ENCODE assay signal across 19 cellular contexts in the genomic region with DNA sequence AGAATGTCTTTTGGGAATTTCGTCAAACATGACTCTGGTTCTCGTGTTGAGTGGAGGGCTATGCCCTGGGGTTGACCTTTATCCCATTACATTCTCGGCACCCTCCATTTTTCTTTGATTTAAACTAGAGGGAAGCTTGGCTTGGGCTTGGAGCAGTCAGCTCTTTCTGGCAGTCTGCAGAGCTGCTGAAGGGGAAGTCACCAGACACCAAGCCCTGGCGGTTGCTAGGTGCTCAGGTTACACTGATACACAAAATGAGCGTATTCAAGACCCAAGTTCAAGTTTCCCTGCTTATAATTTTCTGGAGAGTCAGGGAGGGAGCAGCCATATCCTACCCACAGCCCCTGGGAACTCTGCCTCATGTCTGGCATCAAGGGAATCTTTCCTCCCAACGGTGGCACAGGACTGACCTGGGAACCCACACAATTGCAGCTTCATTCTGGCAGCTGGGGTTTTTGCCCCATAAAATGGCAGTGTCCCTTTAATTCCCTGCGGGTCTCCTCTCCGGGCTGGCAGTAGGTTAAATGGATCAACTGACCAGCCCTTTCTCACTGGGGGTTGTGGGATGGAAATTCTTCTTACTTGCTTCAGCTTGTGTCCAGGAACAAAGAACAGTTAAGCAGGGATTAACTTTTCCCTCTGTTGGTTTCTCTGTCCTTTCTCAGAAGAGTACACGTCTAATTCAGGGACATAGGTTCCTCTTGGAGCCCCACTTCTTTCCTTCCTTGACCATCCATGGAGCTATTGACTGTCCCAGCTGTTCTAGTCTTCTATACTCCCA.
DNase-seq lines count a peak whose midpoint lies in the region; ATAC-seq and TF ChIP-seq lines count a peak whose summit lies in the region.
"Had no signal": no experiment of that assay in that cellular context is flagged by ENCODE, and none has a peak within 500 bp of the region (broad histone marks: within the 10 kb centered on the region; RNA-seq: fewer than 3 reads in every experiment).

No MANE protein-coding gene starts in this region.

- H3K27ac Mint-ChIP-seq in nephron progenitor cell, result peak overlapping the region; percentile 97
- no peak overlapping the region for H3K27ac Mint-ChIP-seq in activated T-cell treated with anti-CD3 and anti-CD28 coated beads, Interleukin-2, amount 50 U/mL, for 72 hours
- H3K27ac Mint-ChIP-seq: CD4-positive, alpha-beta T cell; IgD-negative memory B cell; stimulated activated effector memory CD8-positive, alpha-beta T cell treated with anti-CD3 and anti-CD28 coated beads, Interleukin-12 subunit alpha, Interleukin-12 subunit beta, amount 100 ng/mL, for 72 hours had no signal

- no peaks in the 10 kb centered on the region for H3K27me3 Mint-ChIP-seq in nephron progenitor cell (ENCODE audit: low read depth, poor library complexity)
- H3K27me3 Mint-ChIP-seq in activated T-cell treated with anti-CD3 and anti-CD28 coated beads, Interleukin-2, amount 50 U/mL, for 72 hours (ENCODE audit: low read depth), result no peaks in the 10 kb centered on the region

- ATAC-seq in activated T-cell treated with anti-CD3 and anti-CD28 coated beads, Interleukin-2, amount 50 U/mL, for 72 hours (replicated peaks in 1 of 2), result no peak
- ATAC-seq in HG03095 (IDR thresholded peaks at IDR 0.05; ENCODE audit: unreplicated experiment), result no peak
- ATAC-seq: stimulated activated effector memory CD8-positive, alpha-beta T cell treated with anti-CD3 and anti-CD28 coated beads, Interleukin-12 subunit alpha, Interleukin-12 subunit beta, amount 100 ng/mL, for 72 hours had no signal

- H3K9me3 Mint-ChIP-seq in nephron progenitor cell, result peaks cover 46% of the 10 kb centered on the region
- H3K9me3 Mint-ChIP-seq in activated T-cell treated with anti-CD3 and anti-CD28 coated beads, Interleukin-2, amount 50 U/mL, for 72 hours, result peaks cover 2% of the 10 kb centered on the region in 2 donors
- H3K9me3 Mint-ChIP-seq: CD4-positive, alpha-beta T cell had no signal

- intact Hi-C loops in cardiac septum (cut with DNase I), result no loop called here

- DNase-seq in Daoy (ENCODE audit: low read depth), result peak; percentile 47
- DNase-seq in SK-N-DZ (ENCODE audit: low spot score), result peak; percentile 42
- DNase-seq in cardiac septum (ENCODE audit: low spot score), result peak; percentile 59
- no peak for DNase-seq in nephron progenitor cell
- no peak for DNase-seq in activated T-cell treated with anti-CD3 and anti-CD28 coated beads, Interleukin-2, amount 50 U/mL, for 72 hours
- no peak for DNase-seq in globus pallidus (ENCODE audit: low spot score)
- DNase-seq in Ammon's horn (ENCODE audit: low spot score), result no peak
- DNase-seq: activated CD4-positive, alpha-beta T cell treated with anti-CD3 and anti-CD28 coated beads for 48 hours; activated gamma-delta T cell treated with Interleukin-2 at 50 U/mL for 16 hours; CD4-positive, alpha-beta T cell; cortex of kidney; left cardiac atrium; NCI-H1048; NCI-H2081; NCI-H446 treated with DMSO at 0.1 percent for 48 hours; retina had no signal

- H3K36me3 Mint-ChIP-seq in nephron progenitor cell (ENCODE audit: low read depth), result peaks cover 9% of the 10 kb centered on the region
- peaks cover 0 to 2% of the 10 kb centered on the region in 2 donors for H3K36me3 Mint-ChIP-seq in activated T-cell treated with anti-CD3 and anti-CD28 coated beads, Interleukin-2, amount 50 U/mL, for 72 hours (ENCODE audit: insufficient read depth in 2 of 2)
- H3K36me3 Mint-ChIP-seq: IgD-negative memory B cell; stimulated activated effector memory CD8-positive, alpha-beta T cell treated with anti-CD3 and anti-CD28 coated beads, Interleukin-12 subunit alpha, Interleukin-12 subunit beta, amount 100 ng/mL, for 72 hours had no signal

- peak overlapping the region; percentile 57 for H3K4me3 Mint-ChIP-seq in nephron progenitor cell
- H3K4me3 Mint-ChIP-seq in activated T-cell treated with anti-CD3 and anti-CD28 coated beads, Interleukin-2, amount 50 U/mL, for 72 hours, result no peak overlapping the region
- H3K4me3 Mint-ChIP-seq: CD4-positive, alpha-beta T cell; IgD-negative memory B cell; stimulated activated effector memory CD8-positive, alpha-beta T cell treated with anti-CD3 and anti-CD28 coated beads, Interleukin-12 subunit alpha, Interleukin-12 subunit beta, amount 100 ng/mL, for 72 hours had no signal

- TF ChIP-seq CTCF in nephron progenitor cell (IDR thresholded peaks at IDR 0.05), result no peak

- H3K4me1 Mint-ChIP-seq in nephron progenitor cell, result peaks cover 37% of the 10 kb centered on the region
- no peaks in the 10 kb centered on the region for H3K4me1 Mint-ChIP-seq in activated T-cell treated with anti-CD3 and anti-CD28 coated beads, Interleukin-2, amount 50 U/mL, for 72 hours (ENCODE audit: low read depth)
- H3K4me1 Mint-ChIP-seq: IgD-negative memory B cell; stimulated activated effector memory CD8-positive, alpha-beta T cell treated with anti-CD3 and anti-CD28 coated beads, Interleukin-12 subunit alpha, Interleukin-12 subunit beta, amount 100 ng/mL, for 72 hours had no signal

Comparison
In these comparisons a context has a peak if more than half of its experiments do, and no peak if none do; other contexts are left out.
1. DNase-seq: peak in Daoy (single experiment), SK-N-DZ (single experiment) and cardiac septum (single experiment); none in nephron progenitor cell (single experiment), activated T-cell treated with anti-CD3 and anti-CD28 coated beads, Interleukin-2, amount 50 U/mL, for 72 hours (0 of 2), globus pallidus (single experiment) and Ammon's horn (single experiment).